Comparison of ENCODE assay signal across 16 cellular contexts in the genomic region with DNA sequence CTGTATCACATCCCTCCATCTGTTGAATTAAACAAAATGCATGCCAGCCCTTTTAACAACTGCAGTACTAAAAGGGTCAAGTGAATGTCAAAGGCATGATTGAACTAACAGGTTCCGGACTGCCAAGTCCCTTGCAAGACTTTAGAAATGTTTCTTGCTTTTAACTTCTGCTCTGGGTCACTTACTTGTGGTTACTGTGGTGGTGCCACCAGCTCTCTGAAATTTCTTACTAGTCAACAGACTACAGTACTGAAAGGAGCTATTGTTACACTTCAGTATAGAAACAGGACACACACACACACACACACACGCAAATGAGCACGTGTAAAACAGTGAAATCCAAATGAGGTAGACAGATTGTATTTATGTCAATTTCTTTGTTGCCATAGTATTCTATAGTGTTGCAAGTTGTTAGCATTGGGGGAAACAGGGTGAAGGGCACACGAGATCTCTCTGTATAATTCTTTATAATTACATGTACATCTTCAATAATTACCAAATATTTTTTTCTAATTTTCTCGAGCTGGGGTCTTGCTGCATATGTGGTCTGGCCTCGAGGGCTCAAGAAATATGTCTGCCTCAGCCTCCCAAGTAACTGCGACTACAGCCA.
A peak's percentile ranks its signal among the peaks of the same experiment; 100 is the strongest.
DNase-seq lines count a peak whose midpoint lies in the region; ATAC-seq, FAIRE-seq and TF ChIP-seq lines count a peak whose summit lies in the region.
"Had no signal": no experiment of that assay in that cellular context is flagged by ENCODE, and none has a peak within 500 bp of the region (broad histone marks: within the 10 kb centered on the region; RNA-seq: fewer than 3 reads in every experiment).

No MANE protein-coding gene starts in this region.

- H3K9me2 ChIP-seq in hepatocyte (replicated peaks; ENCODE audit: insufficient read depth), result no peaks in the 10 kb centered on the region

- H3K4me1 Mint-ChIP-seq in astrocyte (ENCODE audit: low read depth, unreplicated experiment), result peaks cover 14% of the 10 kb centered on the region
- H3K4me1 Mint-ChIP-seq: activated CD4-positive, alpha-beta memory T cell treated with anti-CD3 and anti-CD28 coated beads, Interleukin-2, amount 10 ng/mL, durations not matched to agents 7 days and 5 days had no signal

- H3K4me2 ChIP-seq in astrocyte (ENCODE audit: low read length) (no peak overlapping the region), hepatocyte (no peak overlapping the region)

- no peaks in the 10 kb centered on the region for H3K9me3 Mint-ChIP-seq in astrocyte (ENCODE audit: unreplicated experiment)
- H3K9me3 Mint-ChIP-seq: activated CD4-positive, alpha-beta memory T cell treated with anti-CD3 and anti-CD28 coated beads, Interleukin-2, amount 10 ng/mL, durations not matched to agents 7 days and 5 days had no signal

- DNase-seq in Caki2 (ENCODE audit: low read depth), result peak; percentile 35
- DNase-seq in astrocyte (ENCODE audit: low read depth), result peak; percentile 52
- DNase-seq in hepatocyte (ENCODE audit: low spot score), result no peak
- DNase-seq in left ventricle myocardium inferior, result no peak
- no peak for DNase-seq in activated CD4-positive, CD25-positive, alpha-beta regulatory T cell (lab: John Stamatoyannopoulos, UW)
- DNase-seq: activated CD4-positive, alpha-beta memory T cell treated with anti-CD3 and anti-CD28 coated beads, Interleukin-2, amount 10 ng/mL, durations not matched to agents 7 days and 5 days; activated naive CD4-positive, alpha-beta T cell treated with Interleukin-2 at 50 U/mL for 16 hours; IMR-90; NCI-H2081; sigmoid colon; T-helper 17 cell had no signal

- intact Hi-C loops in left ventricle myocardium inferior (cut with micrococcal nuclease), result no loop called here

- in situ Hi-C loops in Caki2 (cut with HindIII; ENCODE audit: low pct_unique_long_range_greater_than_20kb, low sequenced_read_pairs), result no loop called here

- H2AFZ ChIP-seq in astrocyte (ENCODE audit: low read depth, low read length), result no peak overlapping the region
- no peak overlapping the region for H2AFZ ChIP-seq in hepatocyte

- H3K4me1 ChIP-seq in astrocyte (ENCODE audit: insufficient read depth, low read length) (peaks cover 14% of the 10 kb centered on the region), hepatocyte (ENCODE audit: insufficient read depth) (no peaks in the 10 kb centered on the region), left ventricle myocardium inferior (peaks cover 31% of the 10 kb centered on the region)
- H3K4me1 ChIP-seq: sigmoid colon had no signal

- peak; percentile 70 for ATAC-seq in GM19395 (IDR thresholded peaks at IDR 0.05; ENCODE audit: unreplicated experiment)
- peak; percentile 76 for ATAC-seq in HG03159 (IDR thresholded peaks at IDR 0.05; ENCODE audit: unreplicated experiment)
- no peak for ATAC-seq in GM18873 (IDR thresholded peaks at IDR 0.05; ENCODE audit: low FRiP score, unreplicated experiment)
- ATAC-seq: T-helper 17 cell had no signal

- no peaks in the 10 kb centered on the region for H3K27me3 ChIP-seq in astrocyte (ENCODE audit: insufficient read depth, low read length)
- H3K27me3 ChIP-seq in hepatocyte, result no peaks in the 10 kb centered on the region
- H3K27me3 ChIP-seq in left ventricle myocardium inferior (ENCODE audit: low read depth), result no peaks in the 10 kb centered on the region
- H3K27me3 ChIP-seq: sigmoid colon had no signal

- H3K9me3 ChIP-seq in astrocyte (ENCODE audit: insufficient read depth, low read depth, low read length), result no peaks in the 10 kb centered on the region
- no peaks in the 10 kb centered on the region for H3K9me3 ChIP-seq in hepatocyte (ENCODE audit: low read depth)
- no peaks in the 10 kb centered on the region for H3K9me3 ChIP-seq in left ventricle myocardium inferior (replicated peaks)
- H3K9me3 ChIP-seq: sigmoid colon, thoracic aorta had no signal

- H3K4me3 ChIP-seq in astrocyte (ENCODE audit: insufficient read depth, low read depth, low read length), result no peak overlapping the region
- H3K4me3 ChIP-seq in hepatocyte, result no peak overlapping the region
- no peak overlapping the region for H3K4me3 ChIP-seq in left ventricle myocardium inferior
- H3K4me3 ChIP-seq: sigmoid colon, thoracic aorta had no signal

- H3K79me2 ChIP-seq in astrocyte (ENCODE audit: insufficient read depth, low read length) (no peaks in the 10 kb centered on the region), hepatocyte (no peaks in the 10 kb centered on the region)

- 81% methylated on average over 7 of the region's 7 CpGs for WGBS in hepatocyte (ENCODE audit: low lambda C conversion rate, missing lambda C conversion rate)

- no peak overlapping the region for H3K27ac ChIP-seq in astrocyte (ENCODE audit: low read depth, low read length)
- H3K27ac ChIP-seq in hepatocyte, result no peak overlapping the region
- H3K27ac ChIP-seq in left ventricle myocardium inferior (replicated peaks), result no peak overlapping the region
- H3K27ac ChIP-seq: sigmoid colon, thoracic aorta had no signal

- no peaks in the 10 kb centered on the region for H3K36me3 ChIP-seq in astrocyte (ENCODE audit: insufficient read depth, low read length)
- no peaks in the 10 kb centered on the region for H3K36me3 ChIP-seq in hepatocyte (replicated peaks; ENCODE audit: insufficient read depth, low read depth)
- H3K36me3 ChIP-seq in left ventricle myocardium inferior, result no peaks in the 10 kb centered on the region
- H3K36me3 ChIP-seq: sigmoid colon, thoracic aorta had no signal

- H3K9ac ChIP-seq in astrocyte (ENCODE audit: low read length), result no peak overlapping the region

- TF ChIP-seq CTCF in astrocyte (IDR thresholded peaks at IDR 0.05; ENCODE audit: insufficient read depth, low read depth, low read length) (no peak), hepatocyte (IDR thresholded peaks at IDR 0.05; ENCODE audit: poor library complexity) (no peak), left ventricle myocardium inferior (IDR thresholded peaks at IDR 0.05; ENCODE audit: borderline replicate concordance) (no peak)

- H3K27me3 Mint-ChIP-seq in astrocyte (ENCODE audit: low read depth, unreplicated experiment), result no peaks in the 10 kb centered on the region
- H3K27me3 Mint-ChIP-seq: activated CD4-positive, alpha-beta memory T cell treated with anti-CD3 and anti-CD28 coated beads, Interleukin-2, amount 10 ng/mL, durations not matched to agents 7 days and 5 days had no signal

- H3K36me3 Mint-ChIP-seq in astrocyte (ENCODE audit: low read depth, unreplicated experiment), result no peaks in the 10 kb centered on the region

- FAIRE-seq in astrocyte (lab: Jason Lieb, UNC), result no peak
- FAIRE-seq: colon had no signal

- no peak overlapping the region for H3K4me3 Mint-ChIP-seq in astrocyte (ENCODE audit: unreplicated experiment)
- H3K4me3 Mint-ChIP-seq: activated CD4-positive, alpha-beta memory T cell treated with anti-CD3 and anti-CD28 coated beads, Interleukin-2, amount 10 ng/mL, durations not matched to agents 7 days and 5 days; T-helper 17 cell had no signal

- peak overlapping the region; percentile 19 for H3K27ac Mint-ChIP-seq in astrocyte (ENCODE audit: unreplicated experiment)
- H3K27ac Mint-ChIP-seq: activated CD4-positive, alpha-beta memory T cell treated with anti-CD3 and anti-CD28 coated beads, Interleukin-2, amount 10 ng/mL, durations not matched to agents 7 days and 5 days; T-helper 17 cell had no signal

- no peaks in the 10 kb centered on the region for H4K20me1 ChIP-seq in astrocyte (ENCODE audit: insufficient read depth, low read length)
- no peaks in the 10 kb centered on the region for H4K20me1 ChIP-seq in hepatocyte (ENCODE audit: insufficient read depth, poor library complexity, severe bottlenecking)

Comparison
In these comparisons a context has a peak if more than half of its experiments do, and no peak if none do; other contexts are left out.
1. DNase-seq: peak in Caki2 (single experiment) and astrocyte (single experiment); none in hepatocyte (single experiment), left ventricle myocardium inferior (single experiment) and activated CD4-positive, CD25-positive, alpha-beta regulatory T cell (0 of 4).